In genomic region chr4:101019941-101020401, GRCh38 we compare ENCODE assay signal across 8 cellular contexts.
DNase-seq lines count a peak whose midpoint lies in the region; ATAC-seq and TF ChIP-seq lines count a peak whose summit lies in the region.

No MANE protein-coding gene starts in this region.

- TF ChIP-seq POLR2A in HCT116 (IDR thresholded peaks at IDR 0.05; ENCODE audit: borderline replicate concordance, extremely low read depth, insufficient read depth, insufficient read length), result no peak

- ATAC-seq in GM18858 (IDR thresholded peaks at IDR 0.05; ENCODE audit: unreplicated experiment) (peak; percentile 35), HCT116 (peak; percentile 65)

- H3K36me3 ChIP-seq in HCT116 (ENCODE audit: control insufficient read depth in 1 of 2, insufficient read depth in 2 of 2, low read length in 2 of 2) (peaks cover 0 to 4% of the 10 kb centered on the region in 2 experiments; a peak in 1 of 4 replicates), MM.1S (replicated peaks; ENCODE audit: insufficient read depth, low read length) (no peaks in the 10 kb centered on the region), right atrium auricular region (no peaks in the 10 kb centered on the region)

- H3K27ac ChIP-seq in HCT116 (ENCODE audit: low read depth, low read length), result peak overlapping the region; percentile 95
- H3K27ac ChIP-seq in MM.1S (ENCODE audit: low read length), result peak overlapping the region; percentile 92
- H3K27ac ChIP-seq in right atrium auricular region, result no peak overlapping the region

- H3K9me3 ChIP-seq in HCT116 (ENCODE audit: control insufficient read depth in 1 of 2, insufficient read depth in 1 of 2, low read depth in 1 of 2, low read length in 2 of 2), result no peaks in the 10 kb centered on the region
- H3K9me3 ChIP-seq in MM.1S (replicated peaks; ENCODE audit: insufficient read depth, low read length), result no peaks in the 10 kb centered on the region
- no peaks in the 10 kb centered on the region for H3K9me3 ChIP-seq in right atrium auricular region

- H3K4me2 ChIP-seq in HCT116 (ENCODE audit: low read length), result peak overlapping the region; percentile 66
- peak overlapping the region; percentile 42; the same call in 1 of the 2 replicates for H3K4me2 ChIP-seq in MM.1S (ENCODE audit: low read depth, low read length)

- H2AFZ ChIP-seq in HCT116 (ENCODE audit: low read depth, low read length, poor library complexity, severe bottlenecking) (no peak overlapping the region), MM.1S (ENCODE audit: low read length) (no peak overlapping the region)

- TF ChIP-seq CTCF in HCT116 (IDR thresholded peaks at IDR 0.05 in 2 of 3, conservative IDR thresholded peaks at IDR 0.05 in 1 of 3; ENCODE audit: borderline replicate concordance in 1 of 3, insufficient read depth in 1 of 3, low read depth in 2 of 3, low read length in 2 of 3) (no peak), MM.1S (IDR thresholded peaks at IDR 0.05; ENCODE audit: low read length) (no peak), right atrium auricular region (IDR thresholded peaks at IDR 0.05) (no peak)

- no peaks in the 10 kb centered on the region for H4K20me1 ChIP-seq in HCT116 (ENCODE audit: insufficient read depth)
- H4K20me1 ChIP-seq in MM.1S (ENCODE audit: insufficient read depth, low read length), result no peaks in the 10 kb centered on the region

- H3K79me2 ChIP-seq in HCT116 (ENCODE audit: insufficient read depth, low read length) (no peaks in the 10 kb centered on the region), MM.1S (ENCODE audit: low read length) (no peaks in the 10 kb centered on the region)

- DNase-seq in HCT116 (ENCODE audit: low read depth, low spot score), result peak; percentile 90
- peak; percentile 46 for DNase-seq in MM.1S
- peak; percentile 27 for DNase-seq in glomerular visceral epithelial cell (ENCODE audit: extremely low spot score)
- DNase-seq in mesenteric fat pad (ENCODE audit: low spot score), result no peak
- no peak for DNase-seq in right atrium auricular region (ENCODE audit: low spot score)
- no peak for DNase-seq in retina
- no peak for DNase-seq in hepatic stellate cell (ENCODE audit: low spot score)

- POLR2A ChIA-PET in HCT116 (lab: Charles Lee), result interaction anchor here (0.8 to 2.0 kb wide), 9 partner anchors 9 to 144 kb away, joined by 3 to 12 read pairs (median 4); no protein-coding TSS in a partner anchor

- intact Hi-C loops in HCT116 (cut with micrococcal nuclease), result loop anchor here (5.0 to 10.0 kb wide), 2 partner anchors 137 to 325 kb away; partner anchors contain the start of gene PPP3CA

- no TSS peak for BruUV-seq in HCT116 (replicated peaks; lab: Mats Ljungman, UMichigan)

- H3K9ac ChIP-seq in HCT116 (ENCODE audit: low read length) (peak overlapping the region; percentile 25), MM.1S (ENCODE audit: low read length) (peak overlapping the region; percentile 28)

- RAD21 ChIA-PET in HCT116 (lab: Charles Lee; ENCODE audit: low non-redundant PET in 1 of 2, low total read pairs in 2 of 2, uncharacterized antibody in 2 of 2, unreplicated experiment in 2 of 2), result interaction anchor here in 1 of 2 experiments (0.6 to 1.2 kb wide), 4 partner anchors 85 to 328 kb away, joined by 3 to 7 read pairs (median 4); partner anchors contain the start of gene PPP3CA

- H3K4me3 ChIP-seq in HCT116 (replicated peaks in 1 of 2; ENCODE audit: low read depth in 1 of 2, low read length in 2 of 2), result peak overlapping the region in 1 of 2 experiments; percentile 29; a peak in 1 of 4 replicates
- no peak overlapping the region for H3K4me3 ChIP-seq in MM.1S (ENCODE audit: low read length)
- no peak overlapping the region for H3K4me3 ChIP-seq in right atrium auricular region

- peaks cover 15% of the 10 kb centered on the region for H3F3A ChIP-seq in MM.1S (ENCODE audit: insufficient read depth, low read length)

- H3K4me1 ChIP-seq in HCT116 (ENCODE audit: control insufficient read depth in 1 of 2, insufficient read depth in 2 of 2, low read length in 2 of 2), result peaks cover 55 to 62% of the 10 kb centered on the region in 2 experiments
- peaks cover 42% of the 10 kb centered on the region for H3K4me1 ChIP-seq in MM.1S (ENCODE audit: low read length)
- H3K4me1 ChIP-seq in right atrium auricular region, result peaks cover 0 to 4% of the 10 kb centered on the region in 2 donors

- no peaks in the 10 kb centered on the region for H3K9me2 ChIP-seq in HCT116 (ENCODE audit: insufficient read depth)
- H3K9me2 ChIP-seq in MM.1S (replicated peaks; ENCODE audit: insufficient read depth, low read length), result no peaks in the 10 kb centered on the region

- H3K27me3 ChIP-seq in HCT116 (ENCODE audit: insufficient read depth, low read length), result no peaks in the 10 kb centered on the region
- no peaks in the 10 kb centered on the region for H3K27me3 ChIP-seq in MM.1S (replicated peaks; ENCODE audit: insufficient read depth, low read length)
- H3K27me3 ChIP-seq in right atrium auricular region, result no peaks in the 10 kb centered on the region

- peak; percentile 31; the same call in 1 of the 2 replicates for TF ChIP-seq RAD21 in HCT116 (IDR thresholded peaks at IDR 0.05; ENCODE audit: low read depth)

- CTCF ChIA-PET in HCT116 (lab: Charles Lee), result interaction anchor here (1.8 kb wide), 1 partner anchor 15 kb away, joined by 8 read pairs; no protein-coding TSS in a partner anchor

TF ChIP-seq in HCT116, 20 proteins besides CTCF, POLR2A, EP300 and RAD21 (continues in another document):
- TF ChIP-seq SIN3A (IDR thresholded peaks at IDR 0.05; ENCODE audit: low read depth) (peak; percentile 81), EGR1 (IDR thresholded peaks at IDR 0.05; ENCODE audit: low read depth) (no peak), CBX3 (IDR thresholded peaks at IDR 0.05; ENCODE audit: low read depth) (peak; percentile 63), TCF7L2 (IDR thresholded peaks at IDR 0.05; ENCODE audit: borderline replicate concordance, extremely low read depth, insufficient read depth, insufficient read length) (peak; percentile 75), MAX (IDR thresholded peaks at IDR 0.05) (peak; percentile 53), CEBPB (IDR thresholded peaks at IDR 0.05; ENCODE audit: low read depth) (peak; percentile 73), POLR2AphosphoS5 (IDR thresholded peaks at IDR 0.05; ENCODE audit: low read depth, low read length) (peak; percentile 40; the same call in 1 of the 2 replicates), SRF (IDR thresholded peaks at IDR 0.05; ENCODE audit: low read depth) (peak; percentile 73), YY1 (IDR thresholded peaks at IDR 0.05; ENCODE audit: extremely low read depth, insufficient replicate concordance, low read depth, low read length) (no peak), EZH2phosphoT487 (IDR thresholded peaks at IDR 0.05; ENCODE audit: borderline replicate concordance) (no peak), EZH2 (IDR thresholded peaks at IDR 0.05) (no peak), ZNF274 (IDR thresholded peaks at IDR 0.05; ENCODE audit: low read depth, low read length) (no peak), JUND (IDR thresholded peaks at IDR 0.05) (peak; percentile 92), ELF1 (IDR thresholded peaks at IDR 0.05; ENCODE audit: borderline replicate concordance, low read depth) (no peak; the same call in 1 of the 2 replicates), FOSL1 (IDR thresholded peaks at IDR 0.05; ENCODE audit: low read depth) (peak; percentile 80), ATF3 (IDR thresholded peaks at IDR 0.05) (no peak), ZFX (IDR thresholded peaks at IDR 0.05) (no peak; the same call in 1 of the 2 replicates)
- TF ChIP-seq, protein P1, sequence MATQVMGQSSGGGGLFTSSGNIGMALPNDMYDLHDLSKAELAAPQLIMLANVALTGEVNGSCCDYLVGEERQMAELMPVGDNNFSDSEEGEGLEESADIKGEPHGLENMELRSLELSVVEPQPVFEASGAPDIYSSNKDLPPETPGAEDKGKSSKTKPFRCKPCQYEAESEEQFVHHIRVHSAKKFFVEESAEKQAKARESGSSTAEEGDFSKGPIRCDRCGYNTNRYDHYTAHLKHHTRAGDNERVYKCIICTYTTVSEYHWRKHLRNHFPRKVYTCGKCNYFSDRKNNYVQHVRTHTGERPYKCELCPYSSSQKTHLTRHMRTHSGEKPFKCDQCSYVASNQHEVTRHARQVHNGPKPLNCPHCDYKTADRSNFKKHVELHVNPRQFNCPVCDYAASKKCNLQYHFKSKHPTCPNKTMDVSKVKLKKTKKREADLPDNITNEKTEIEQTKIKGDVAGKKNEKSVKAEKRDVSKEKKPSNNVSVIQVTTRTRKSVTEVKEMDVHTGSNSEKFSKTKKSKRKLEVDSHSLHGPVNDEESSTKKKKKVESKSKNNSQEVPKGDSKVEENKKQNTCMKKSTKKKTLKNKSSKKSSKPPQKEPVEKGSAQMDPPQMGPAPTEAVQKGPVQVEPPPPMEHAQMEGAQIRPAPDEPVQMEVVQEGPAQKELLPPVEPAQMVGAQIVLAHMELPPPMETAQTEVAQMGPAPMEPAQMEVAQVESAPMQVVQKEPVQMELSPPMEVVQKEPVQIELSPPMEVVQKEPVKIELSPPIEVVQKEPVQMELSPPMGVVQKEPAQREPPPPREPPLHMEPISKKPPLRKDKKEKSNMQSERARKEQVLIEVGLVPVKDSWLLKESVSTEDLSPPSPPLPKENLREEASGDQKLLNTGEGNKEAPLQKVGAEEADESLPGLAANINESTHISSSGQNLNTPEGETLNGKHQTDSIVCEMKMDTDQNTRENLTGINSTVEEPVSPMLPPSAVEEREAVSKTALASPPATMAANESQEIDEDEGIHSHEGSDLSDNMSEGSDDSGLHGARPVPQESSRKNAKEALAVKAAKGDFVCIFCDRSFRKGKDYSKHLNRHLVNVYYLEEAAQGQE (IDR thresholded peaks at IDR 0.05; ENCODE audit: low read depth), result no peak

Comparison
In these comparisons a context has a peak if more than half of its experiments do, and no peak if none do; other contexts are left out.
1. DNase-seq: peak in HCT116 (single experiment), MM.1S (single experiment) and glomerular visceral epithelial cell (single experiment); none in mesenteric fat pad (single experiment), right atrium auricular region (single experiment), retina (single experiment) and hepatic stellate cell (single experiment).
2. H3K27ac ChIP-seq: peak in HCT116 (single experiment) and MM.1S (single experiment); none in right atrium auricular region (0 of 2).